ENCODE assay signal across 14 cellular contexts in the genomic region with DNA sequence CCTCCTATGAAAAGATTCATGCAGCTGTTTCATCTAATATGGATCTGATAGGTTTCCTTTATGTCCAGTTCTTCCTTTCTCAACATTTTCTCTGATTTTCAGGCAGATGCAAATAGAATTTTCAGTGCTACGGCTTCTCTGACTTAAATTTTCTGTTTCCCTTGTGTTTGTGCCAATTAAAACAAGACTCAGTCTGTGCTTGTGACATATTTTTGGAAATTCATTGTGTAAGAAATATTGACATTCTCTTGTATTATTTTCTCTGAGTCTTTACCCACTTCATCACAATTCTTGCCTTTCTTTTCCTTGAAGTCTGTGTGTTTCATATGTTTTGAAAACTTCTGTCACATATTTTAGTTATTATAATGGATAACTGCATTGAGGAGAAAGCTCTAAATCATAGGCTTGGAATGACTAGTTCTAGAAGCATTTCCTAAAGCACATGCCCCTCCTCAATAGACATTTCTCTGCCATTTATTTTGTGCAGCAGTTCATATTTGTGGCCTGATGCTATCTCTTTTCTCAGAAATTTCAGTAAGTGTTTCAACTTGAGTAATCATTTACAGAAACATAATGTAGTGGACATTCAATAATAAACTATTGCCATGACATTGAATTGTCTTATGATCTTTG.
DNase-seq lines count a peak whose midpoint lies in the region; ATAC-seq and TF ChIP-seq lines count a peak whose summit lies in the region.
"Had no signal": no experiment of that assay in that cellular context is flagged by ENCODE, and none has a peak within 500 bp of the region (broad histone marks: within the 10 kb centered on the region; RNA-seq: fewer than 3 reads in every experiment).

No MANE protein-coding gene starts in this region.

- DNase-seq in A172 (ENCODE audit: low spot score) (peak; percentile 92), HT1080 (ENCODE audit: low read depth) (peak; percentile 79), cardiac fibroblast (ENCODE audit: low read depth in 2 of 2) (peak; percentile 93 to 98), left lobe of liver (ENCODE audit: low spot score) (no peak), posterior cingulate gyrus (no peak), SIG-M5 (lab: John Stamatoyannopoulos, UW) (no peak), SIG-M5 treated with dmso at 0.1 percent for 504 hours (lab: John Stamatoyannopoulos, UW; ENCODE audit: unreplicated experiment) (no peak)
- DNase-seq in stimulated activated naive CD4-positive, alpha-beta T cell (lab: John Stamatoyannopoulos, UW), result no peak
- DNase-seq: NCI-H2081; stimulated activated CD4-positive, alpha-beta T cell treated with anti-CD3 and anti-CD28 coated beads, Interleukin-2, amount 100 ng/mL, for 24 hours had no signal

- no peak overlapping the region for H3K4me3 ChIP-seq in cardiac fibroblast (replicated peaks in 1 of 2; ENCODE audit: low read depth in 2 of 2, low read length in 2 of 2)
- H3K4me3 ChIP-seq: BLaER1 had no signal

- intact Hi-C loops in posterior cingulate gyrus (cut with DNase I), result no loop called here

- peak; percentile 39 for ATAC-seq in left lobe of liver
- ATAC-seq: activated naive CD4-positive, alpha-beta T cell treated with anti-CD3 and anti-CD28 coated beads, Interleukin-2, amount 50 U/mL, for 72 hours; HepG2; Panc1 had no signal

- TF ChIP-seq CTCF in cardiac fibroblast (IDR thresholded peaks at IDR 0.05; ENCODE audit: low read depth, low read length), result no peak

Comparison
In these comparisons a context has a peak if more than half of its experiments do, and no peak if none do; other contexts are left out.
1. DNase-seq: peak in A172 (single experiment), HT1080 (single experiment) and cardiac fibroblast (2 of 2); none in left lobe of liver (single experiment), stimulated activated naive CD4-positive, alpha-beta T cell (0 of 6), posterior cingulate gyrus (0 of 10), SIG-M5 (single experiment) and SIG-M5 treated with dmso at 0.1 percent for 504 hours (single experiment).